ENCODE assay signal across 1 cellular context in the genomic region with DNA sequence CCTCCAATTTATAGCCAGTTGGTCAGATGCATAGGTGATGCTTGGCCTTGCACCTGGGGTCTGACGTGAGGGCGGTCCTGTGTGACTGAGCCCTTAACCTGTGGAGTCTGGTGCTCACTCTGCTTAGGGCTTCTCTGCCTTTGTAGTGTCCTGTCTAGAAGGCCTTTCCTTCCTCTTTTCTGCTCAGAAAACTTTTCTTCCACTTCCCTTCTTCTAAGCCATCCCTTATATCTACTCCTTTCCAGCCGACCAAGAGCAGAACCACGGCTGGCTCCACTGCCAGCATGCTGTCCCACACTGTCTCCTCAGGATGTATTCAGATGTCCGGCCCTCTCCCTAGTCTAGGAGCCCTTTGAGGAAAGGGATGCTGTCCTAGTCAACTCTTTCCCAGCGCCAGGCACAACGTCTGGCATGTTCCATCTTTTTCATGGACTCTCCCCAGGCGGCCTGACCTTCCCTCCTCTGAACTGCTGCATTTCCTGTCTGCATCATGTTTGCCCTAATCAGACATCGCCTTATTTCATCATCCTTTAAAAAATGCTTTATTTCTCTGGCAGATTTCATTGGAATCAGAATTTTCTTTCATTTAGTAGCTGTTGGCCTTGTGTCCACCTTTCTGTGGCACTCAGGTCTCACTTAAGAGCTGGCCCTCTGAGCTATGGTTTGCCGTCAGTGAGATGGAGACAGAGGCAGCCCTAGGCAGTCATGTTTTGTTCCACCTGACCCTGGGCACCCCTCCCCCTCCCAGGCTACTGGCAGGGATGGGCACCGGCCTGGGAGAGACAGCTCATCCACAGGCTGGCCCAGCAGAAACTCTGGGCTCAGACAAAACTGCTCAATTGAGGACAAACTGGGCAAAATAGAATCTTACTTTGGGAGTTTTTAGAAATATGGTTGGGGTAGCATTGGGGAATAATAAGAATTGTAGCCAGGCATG.
TF ChIP-seq lines count a peak whose summit lies in the region.

No MANE protein-coding gene starts in this region.

TF ChIP-seq in HepG2, 621 proteins besides CTCF, POLR2A, EP300 and RAD21:
- TF ChIP-seq POLR2G (IDR thresholded peaks at IDR 0.05; ENCODE audit: low read depth, low read length) (peak; percentile 4), XRCC5 (optimal IDR thresholded peaks at IDR 0.05; ENCODE audit: low read length) (no peak), ATF7 (IDR thresholded peaks at IDR 0.05) (0 out of 2 replicates have a peak, but pooled peaks have one; percentile 9), ATF7 (CRISPR knock-in tag; IDR thresholded peaks at IDR 0.05) (no peak)
